ENCODE assay signal across 14 cellular contexts in the genomic region with DNA sequence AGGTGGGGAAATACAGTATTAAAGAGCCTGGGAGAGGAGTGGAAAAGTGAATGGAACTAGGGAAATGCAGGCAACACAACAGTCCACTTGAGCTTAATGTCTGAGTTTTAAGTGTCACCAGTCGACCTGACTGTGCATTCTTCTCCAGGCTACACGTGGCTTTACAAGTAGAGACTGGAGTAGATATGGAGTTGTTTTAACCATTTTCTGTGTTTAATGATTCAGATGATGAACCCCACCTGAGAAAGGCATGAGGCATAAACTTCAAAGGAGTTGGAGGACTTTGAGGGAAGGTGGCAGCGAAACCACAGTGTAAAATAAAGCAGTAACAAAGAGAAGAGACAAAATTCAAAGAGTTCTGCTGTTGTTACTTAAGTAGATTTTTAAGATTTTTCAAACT. TPM values are rescaled to one million over a fixed set of nuclear protein-coding genes. Genes with fewer than 3 reads are reported as not detected.
DNase-seq lines count a peak whose midpoint lies in the region; ATAC-seq and TF ChIP-seq lines count a peak whose summit lies in the region.
"Had no signal": no experiment of that assay in that cellular context is flagged by ENCODE, and none has a peak within 500 bp of the region (broad histone marks: within the 10 kb centered on the region; RNA-seq: fewer than 3 reads in every experiment).

No MANE protein-coding gene starts in this region.

- H4K20me1 ChIP-seq in PC-9 (ENCODE audit: insufficient read depth): peaks cover 78% of the 10 kb centered on the region

- H3K27me3 Mint-ChIP-seq in activated naive CD4-positive, alpha-beta T cell treated with anti-CD3 and anti-CD28 coated beads, Interleukin-2, amount 10 ng/mL, durations not matched to agents 7 days and 5 days: no peaks in the 10 kb centered on the region
- no peaks in the 10 kb centered on the region for H3K27me3 Mint-ChIP-seq in effector memory CD8-positive, alpha-beta T cell
- no peaks in the 10 kb centered on the region for H3K27me3 Mint-ChIP-seq in type B pancreatic cell
- H3K27me3 Mint-ChIP-seq: activated B cell treated with CpG ODN at 0.5 μM for 24 hours had no signal

- H2AFZ ChIP-seq in PC-9: no peak overlapping the region

- no peaks in the 10 kb centered on the region for H3K9me2 ChIP-seq in PC-9 (ENCODE audit: insufficient read depth)

- no peak for DNase-seq in activated naive CD4-positive, alpha-beta T cell treated with anti-CD3 and anti-CD28 coated beads, Interleukin-2, amount 10 ng/mL, durations not matched to agents 7 days and 5 days
- no peak for DNase-seq in activated naive CD4-positive, alpha-beta T cell (lab: John Stamatoyannopoulos, UW)
- DNase-seq in PC-9: no peak
- DNase-seq in effector memory CD8-positive, alpha-beta T cell: no peak
- DNase-seq in type B pancreatic cell (ENCODE audit: extremely low spot score, unreplicated experiment): no peak
- DNase-seq in central memory CD4-positive, alpha-beta T cell: no peak
- DNase-seq: activated B cell treated with CpG ODN at 0.5 μM for 24 hours, aorta, NCI-H1930, right cardiac atrium, Right ventricle myocardium superior had no signal

- H3K79me2 ChIP-seq in PC-9 (ENCODE audit: low read depth): peaks cover 82% of the 10 kb centered on the region

- peaks cover 28% of the 10 kb centered on the region for H3K4me1 Mint-ChIP-seq in activated naive CD4-positive, alpha-beta T cell treated with anti-CD3 and anti-CD28 coated beads, Interleukin-2, amount 10 ng/mL, durations not matched to agents 7 days and 5 days
- H3K4me1 Mint-ChIP-seq in effector memory CD8-positive, alpha-beta T cell (ENCODE audit: low read depth in 2 of 2): peaks cover 18 to 39% of the 10 kb centered on the region in 2 donors
- no peaks in the 10 kb centered on the region for H3K4me1 Mint-ChIP-seq in type B pancreatic cell (ENCODE audit: unreplicated experiment)

- POLR2A ChIA-PET in PC-9 (lab: Charles Lee; ENCODE audit: unreplicated experiment): no interaction called here

- no peaks in the 10 kb centered on the region for H3K27me3 ChIP-seq in PC-9 (ENCODE audit: insufficient read depth, low read depth)
- H3K27me3 ChIP-seq: neutrophil had no signal

- no peaks in the 10 kb centered on the region for H3K9me3 Mint-ChIP-seq in activated naive CD4-positive, alpha-beta T cell treated with anti-CD3 and anti-CD28 coated beads, Interleukin-2, amount 10 ng/mL, durations not matched to agents 7 days and 5 days
- no peaks in the 10 kb centered on the region for H3K9me3 Mint-ChIP-seq in effector memory CD8-positive, alpha-beta T cell
- no peaks in the 10 kb centered on the region for H3K9me3 Mint-ChIP-seq in type B pancreatic cell
- H3K9me3 Mint-ChIP-seq: activated B cell treated with CpG ODN at 0.5 μM for 24 hours had no signal

- no peaks in the 10 kb centered on the region for H3K4me1 ChIP-seq in PC-9 (replicated peaks; ENCODE audit: insufficient read depth)

- no peak overlapping the region for H3K4me3 ChIP-seq in PC-9

- H3K27ac Mint-ChIP-seq in activated naive CD4-positive, alpha-beta T cell treated with anti-CD3 and anti-CD28 coated beads, Interleukin-2, amount 10 ng/mL, durations not matched to agents 7 days and 5 days: peak overlapping the region; percentile 58
- H3K27ac Mint-ChIP-seq in effector memory CD8-positive, alpha-beta T cell: peak overlapping the region; percentile 15 to 20
- peak overlapping the region; percentile 52 for H3K27ac Mint-ChIP-seq in type B pancreatic cell
- H3K27ac Mint-ChIP-seq: activated B cell treated with CpG ODN at 0.5 μM for 24 hours had no signal

- H3K27ac ChIP-seq in PC-9: no peak overlapping the region
- H3K27ac ChIP-seq: neutrophil had no signal

- TF ChIP-seq CTCF in PC-9 (conservative IDR thresholded peaks at IDR 0.05) (no peak), type B pancreatic cell (conservative IDR thresholded peaks at IDR 0.05) (no peak)

- no peak overlapping the region for H3K4me2 ChIP-seq in PC-9

- ATAC-seq in effector memory CD8-positive, alpha-beta T cell (replicated peaks): no peak
- ATAC-seq in GM18868 (IDR thresholded peaks at IDR 0.05; ENCODE audit: unreplicated experiment) (no peak), GM19023 (IDR thresholded peaks at IDR 0.05; ENCODE audit: unreplicated experiment) (no peak)
- ATAC-seq: right cardiac atrium had no signal

- CTCF ChIA-PET in activated naive CD4-positive, alpha-beta T cell treated with anti-CD3 and anti-CD28 coated beads, Interleukin-2, amount 10 ng/mL, durations not matched to agents 7 days and 5 days (lab: Charles Lee): no interaction called here
- CTCF ChIA-PET in PC-9 (lab: Charles Lee): no interaction called here

- H3K36me3 Mint-ChIP-seq in activated naive CD4-positive, alpha-beta T cell treated with anti-CD3 and anti-CD28 coated beads, Interleukin-2, amount 10 ng/mL, durations not matched to agents 7 days and 5 days: peaks cover 59% of the 10 kb centered on the region
- H3K36me3 Mint-ChIP-seq in effector memory CD8-positive, alpha-beta T cell (ENCODE audit: insufficient read depth): peaks cover 99% of the 10 kb centered on the region
- peaks cover 42% of the 10 kb centered on the region for H3K36me3 Mint-ChIP-seq in type B pancreatic cell

- no peak overlapping the region for H3K4me3 Mint-ChIP-seq in activated naive CD4-positive, alpha-beta T cell treated with anti-CD3 and anti-CD28 coated beads, Interleukin-2, amount 10 ng/mL, durations not matched to agents 7 days and 5 days
- H3K4me3 Mint-ChIP-seq in effector memory CD8-positive, alpha-beta T cell: no peak overlapping the region
- no peak overlapping the region for H3K4me3 Mint-ChIP-seq in type B pancreatic cell
- H3K4me3 Mint-ChIP-seq: activated B cell treated with CpG ODN at 0.5 μM for 24 hours had no signal

- peaks cover 44% of the 10 kb centered on the region for H3F3A ChIP-seq in PC-9 (ENCODE audit: insufficient read depth, low read depth)

- intact Hi-C loops in PC-9 (cut with micrococcal nuclease; ENCODE audit: unreplicated experiment): loop anchor here (10.0 kb wide), 1 partner anchor 241 kb away; no protein-coding TSS in a partner anchor

- BruUV-seq in PC-9 (replicated peaks; lab: Mats Ljungman, UMichigan): TSS peak; percentile 1

- H3K36me3 ChIP-seq in PC-9 (ENCODE audit: low read depth): peaks cover 99% of the 10 kb centered on the region

- H3K9me3 ChIP-seq in PC-9 (ENCODE audit: insufficient read depth, low read depth): no peaks in the 10 kb centered on the region
- H3K9me3 ChIP-seq: neutrophil had no signal

RNA-seq across cellular contexts. Expression of gene FUBP1, which starts 12.6 kb away (rescaled TPM):
- 101 and 152 TPM in 2 replicates for total RNA-seq in PC-9 (2021)
- 123 and 220 TPM in 2 replicates for total RNA-seq in type B pancreatic cell (ENCODE audit: low replicate concordance)

RNA-seq across cellular contexts. Expression of gene DNAJB4, which starts 38.4 kb away (rescaled TPM):
- total RNA-seq in PC-9 (2021): 35.6 and 45.5 TPM in 2 replicates
- 20.9 and 27.7 TPM in 2 replicates for total RNA-seq in type B pancreatic cell (ENCODE audit: low replicate concordance)
